ENCODE assay signal across 8 cellular contexts in the genomic region with DNA sequence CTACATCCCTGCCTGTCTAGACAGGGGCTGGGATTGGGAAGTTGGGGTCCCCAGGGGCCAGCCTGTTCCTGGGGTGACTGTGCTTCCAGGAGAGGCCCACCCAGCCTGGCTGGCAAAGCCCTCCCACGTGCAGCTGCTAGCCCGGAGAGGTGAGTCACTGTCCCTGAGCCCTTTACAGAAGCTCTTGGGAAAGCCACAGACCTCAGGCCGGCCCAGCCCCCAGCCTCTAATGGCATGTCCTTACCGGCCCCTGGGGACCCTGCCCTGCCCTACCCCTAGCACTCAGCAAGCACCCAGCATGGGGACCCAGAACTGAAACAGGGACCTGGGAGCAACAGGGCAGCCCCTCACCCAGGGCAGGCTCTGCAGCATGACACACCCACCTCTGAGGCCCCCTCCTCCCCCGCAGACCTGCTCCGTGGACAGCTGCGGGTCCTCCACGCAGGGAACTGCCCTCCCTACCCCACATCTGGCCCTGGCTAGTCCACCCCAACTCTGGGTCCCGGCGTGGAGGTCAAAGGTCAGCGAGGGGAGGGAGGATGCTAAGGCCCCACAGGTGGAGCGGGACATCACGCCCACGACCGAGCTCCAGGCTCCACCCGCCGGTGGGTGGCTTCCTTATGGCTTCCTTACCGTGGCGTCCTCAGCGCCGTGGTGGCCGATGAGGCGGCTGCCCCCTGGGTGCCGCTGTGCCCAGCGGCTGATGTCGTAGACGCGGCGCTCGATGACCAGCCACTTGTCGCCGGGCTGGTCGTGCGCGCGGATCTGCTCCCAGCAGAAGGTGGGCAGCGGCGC. TPM values are rescaled to one million over a fixed set of nuclear protein-coding genes. Genes with fewer than 3 reads are reported as not detected.
DNase-seq lines count a peak whose midpoint lies in the region; ATAC-seq and TF ChIP-seq lines count a peak whose summit lies in the region.

No MANE protein-coding gene starts in this region.

- H3K9me2 ChIP-seq in DOHH2 (replicated peaks; ENCODE audit: control insufficient read depth, low read length), result no peaks in the 10 kb centered on the region
- H3K9me2 ChIP-seq in Loucy (replicated peaks; ENCODE audit: low read depth, low read length), result no peaks in the 10 kb centered on the region

- H3K27me3 Mint-ChIP-seq in endothelial cell (ENCODE audit: unreplicated experiment), result peaks cover 7% of the 10 kb centered on the region

- no peak overlapping the region for H3K27ac Mint-ChIP-seq in endothelial cell (ENCODE audit: unreplicated experiment)

- H3K4me2 ChIP-seq in DOHH2 (ENCODE audit: low read length), result peak overlapping the region; percentile 99
- peak overlapping the region; percentile 97 for H3K4me2 ChIP-seq in Loucy (ENCODE audit: low read depth, low read length, poor library complexity, severe bottlenecking)

- DNase-seq in activated CD4-positive, alpha-beta T cell treated with anti-CD3 and anti-CD28 coated beads, Interleukin-2, amount 50 U/mL, for 1 hour, result peak; percentile 22
- DNase-seq in endothelial cell (ENCODE audit: low spot score), result no peak
- DNase-seq in midbrain (lab: John Stamatoyannopoulos, UW), result peak; percentile 61
- DNase-seq in tibial artery, result peak; percentile 76 to 93
- no peak for DNase-seq in NCI-H2107 (lab: John Stamatoyannopoulos, UW)

- H2AFZ ChIP-seq in Loucy (ENCODE audit: low read length), result peak overlapping the region; percentile 98

- H3K36me3 Mint-ChIP-seq in endothelial cell (ENCODE audit: low read depth, unreplicated experiment), result no peaks in the 10 kb centered on the region

- H3K9me3 ChIP-seq in DOHH2 (ENCODE audit: control insufficient read depth, insufficient read depth, low read length), result peaks cover 5% of the 10 kb centered on the region; the same call in 1 of the 2 replicates
- no peaks in the 10 kb centered on the region for H3K9me3 ChIP-seq in Loucy (ENCODE audit: insufficient read depth, low read depth, low read length)
- H3K9me3 ChIP-seq in tibial artery, result no peaks in the 10 kb centered on the region

- H3K9ac ChIP-seq in Loucy (ENCODE audit: low read depth, low read length, poor library complexity, severe bottlenecking), result peak overlapping the region; percentile 64

- TF ChIP-seq CTCF in DOHH2 (IDR thresholded peaks at IDR 0.05; ENCODE audit: low read depth, low read length, poor library complexity, severe bottlenecking) (peak; percentile 16), Loucy (conservative IDR thresholded peaks at IDR 0.05; ENCODE audit: low read length) (peak; percentile 12; the same call in 1 of the 2 replicates), endothelial cell (IDR thresholded peaks at IDR 0.05; ENCODE audit: unreplicated experiment) (no peak), tibial artery (IDR thresholded peaks at IDR 0.05) (peak in 1 of 2 experiments; percentile 30)

- H3K4me1 ChIP-seq in DOHH2 (ENCODE audit: control insufficient read depth, low read length) (peaks cover 38% of the 10 kb centered on the region), Loucy (ENCODE audit: insufficient read depth, low read length, poor library complexity, severe bottlenecking) (peaks cover 18% of the 10 kb centered on the region), tibial artery (peaks cover 0 to 63% (median 54%) of the 10 kb centered on the region in 4 donors)

- no peaks in the 10 kb centered on the region for H3K9me3 Mint-ChIP-seq in endothelial cell (ENCODE audit: unreplicated experiment)

- peak overlapping the region; percentile 85 for H3K4me3 ChIP-seq in DOHH2 (ENCODE audit: low read length)
- peak overlapping the region; percentile 80 for H3K4me3 ChIP-seq in Loucy (ENCODE audit: low read length, poor library complexity, severe bottlenecking)
- peak overlapping the region; percentile 85 to 96 for H3K4me3 ChIP-seq in tibial artery

- H3F3A ChIP-seq in DOHH2 (ENCODE audit: control insufficient read depth, insufficient read depth), result peaks cover 7% of the 10 kb centered on the region
- H3F3A ChIP-seq in Loucy (ENCODE audit: low read depth), result peaks cover 3% of the 10 kb centered on the region; the same call in 1 of the 2 replicates

- peak overlapping the region; percentile 81 for H3K4me3 Mint-ChIP-seq in endothelial cell (ENCODE audit: unreplicated experiment)

- H3K79me2 ChIP-seq in DOHH2 (ENCODE audit: control insufficient read depth, low read length) (peaks cover 28% of the 10 kb centered on the region), Loucy (ENCODE audit: insufficient read depth, low read length) (0 out of 2 replicates have a peak, but pooled peaks cover 4% of the 10 kb centered on the region)

- no peaks in the 10 kb centered on the region for H3K27me3 ChIP-seq in DOHH2 (ENCODE audit: control insufficient read depth, low read length)
- no peaks in the 10 kb centered on the region for H3K27me3 ChIP-seq in Loucy (ENCODE audit: insufficient read depth, low read length, poor library complexity, severe bottlenecking)
- no peaks in the 10 kb centered on the region for H3K27me3 ChIP-seq in tibial artery

- H4K20me1 ChIP-seq in DOHH2 (ENCODE audit: control insufficient read depth, insufficient read depth, low read depth, low read length) (no peaks in the 10 kb centered on the region), Loucy (ENCODE audit: insufficient read depth, low read length, poor library complexity, severe bottlenecking) (peaks cover 5% of the 10 kb centered on the region)

- peaks cover 4% of the 10 kb centered on the region for H3K36me3 ChIP-seq in DOHH2 (ENCODE audit: control insufficient read depth, low read length)
- no peaks in the 10 kb centered on the region for H3K36me3 ChIP-seq in Loucy (ENCODE audit: insufficient read depth, low read length)
- H3K36me3 ChIP-seq in tibial artery, result no peaks in the 10 kb centered on the region

- H3K27ac ChIP-seq in DOHH2 (ENCODE audit: low read depth, low read length), result peak overlapping the region; percentile 64
- H3K27ac ChIP-seq in tibial artery, result peak overlapping the region; percentile 87 to 92

- intact Hi-C loops in tibial artery (cut with DNase I; ENCODE audit: low total_unique reads), result loop anchor here (5.0 kb wide), 1 partner anchor 77 kb away; a partner anchor contains a TSS

- peak; percentile 27 for ATAC-seq in GM21717 (IDR thresholded peaks at IDR 0.05; ENCODE audit: unreplicated experiment)

- H3K4me1 Mint-ChIP-seq in endothelial cell (ENCODE audit: unreplicated experiment), result no peaks in the 10 kb centered on the region

RNA-seq across cellular contexts. Expression of a gene that starts 0.6 kb away (rescaled TPM):
- total RNA-seq in endothelial cell (ENCODE audit: unreplicated experiment), result 42.0 TPM

RNA-seq across cellular contexts. Expression of a gene that starts 26.6 kb away (rescaled TPM):
- total RNA-seq in endothelial cell (ENCODE audit: unreplicated experiment), result 8.9 TPM

RNA-seq across cellular contexts. Expression of a gene that starts 59.4 kb away (rescaled TPM):
- 0.08 TPM for total RNA-seq in endothelial cell (ENCODE audit: unreplicated experiment)

Comparison
In these comparisons a context has a peak if more than half of its experiments do, and no peak if none do; other contexts are left out.
1. DNase-seq: peak in activated CD4-positive, alpha-beta T cell treated with anti-CD3 and anti-CD28 coated beads, Interleukin-2, amount 50 U/mL, for 1 hour (single experiment), midbrain (single experiment) and tibial artery (2 of 2); none in endothelial cell (single experiment) and NCI-H2107 (single experiment).
2. Peak in every context shown above with its lines, with median percentiles within 50 percentile points of each other: H3K4me3 ChIP-seq.